In genomic region chr11:65290448-65291165, GRCh38 we compare ENCODE assay signal across 8 cellular contexts.
DNase-seq lines count a peak whose midpoint lies in the region; TF ChIP-seq lines count a peak whose summit lies in the region.

No MANE protein-coding gene starts in this region.

- DNase-seq in C1 segment of cervical spinal cord (lab: John Stamatoyannopoulos, UW) = peak in 12 of 14 donors; percentile 9 to 79 (median 70)
- DNase-seq in HL-60 (ENCODE audit: low read depth in 1 of 2, low spot score in 1 of 2) = peak; percentile 96 to 98
- DNase-seq in inferior parietal cortex (ENCODE audit: extremely low spot score) = peak; percentile 84
- DNase-seq in germinal center (ENCODE audit: low spot score) = no peak
- DNase-seq in GM19240 (ENCODE audit: insufficient read length, low spot score) = no peak
- no peak for DNase-seq in NCI-H128 (lab: John Stamatoyannopoulos, UW; ENCODE audit: unreplicated experiment)

- peak overlapping the region; percentile 63 to 74 for H3K9ac ChIP-seq in stomach smooth muscle (ENCODE audit: low read length in 2 of 2)

- H3K9me3 ChIP-seq in stomach smooth muscle (ENCODE audit: control insufficient read depth in 2 of 2, low read length in 2 of 2) = no peaks in the 10 kb centered on the region

- H3K36me3 ChIP-seq in stomach smooth muscle (ENCODE audit: control insufficient read depth in 2 of 2, insufficient read depth in 2 of 2, low read length in 2 of 2) = peaks cover 3 to 4% of the 10 kb centered on the region in 2 donors

- H3K27me3 ChIP-seq in HL-60 (ENCODE audit: insufficient read depth, poor library complexity, severe bottlenecking) = no peaks in the 10 kb centered on the region
- H3K27me3 ChIP-seq in stomach smooth muscle (ENCODE audit: control insufficient read depth in 1 of 2, insufficient read depth in 2 of 2, low read length in 2 of 2) = no peaks in the 10 kb centered on the region

- H3K4me1 ChIP-seq in stomach smooth muscle (ENCODE audit: control insufficient read depth, insufficient read depth, low read length) = peaks cover 52% of the 10 kb centered on the region

- H3K4me3 ChIP-seq in HL-60 (replicated peaks; ENCODE audit: insufficient read depth, low read length) (no peak overlapping the region), stomach smooth muscle (ENCODE audit: low read length in 2 of 2) (peak overlapping the region; percentile 0 to 36)

- H3K27ac ChIP-seq in HL-60 (replicated peaks) (peak overlapping the region; percentile 50), angular gyrus (ENCODE audit: low read depth, low read length) (peak overlapping the region; percentile 99), stomach smooth muscle (ENCODE audit: low read length) (peak overlapping the region; percentile 97)

- TF ChIP-seq CTCF in HL-60 (IDR thresholded peaks at IDR 0.05; ENCODE audit: insufficient read depth, low read length) = no peak

Comparison
In these comparisons a context has a peak if more than half of its experiments do, and no peak if none do; other contexts are left out.
1. DNase-seq: peak in C1 segment of cervical spinal cord (12 of 14), HL-60 (2 of 2) and inferior parietal cortex (single experiment); none in germinal center (single experiment), GM19240 (single experiment) and NCI-H128 (single experiment).
2. Peak in every context shown above with its lines, with median percentiles within 50 percentile points of each other: H3K27ac ChIP-seq.